Comparison of ENCODE assay signal across 8 cellular contexts in genomic region chr2:152335016-152335850, GRCh38. TPM values are rescaled to one million over a fixed set of nuclear protein-coding genes. Genes with fewer than 3 reads are reported as not detected.
DNase-seq lines count a peak whose midpoint lies in the region; FAIRE-seq and TF ChIP-seq lines count a peak whose summit lies in the region.

Gene FMNL2 (plus strand): TSS chr2:152335174.

- H3K9me3 ChIP-seq in H9 (ENCODE audit: control insufficient read depth, low read depth, low read length) = no peaks in the 10 kb centered on the region
- H3K9me3 ChIP-seq in SJCRH30 (replicated peaks) = no peaks in the 10 kb centered on the region
- H3K9me3 ChIP-seq in prostate gland = no peaks in the 10 kb centered on the region

- H3K4me1 Mint-ChIP-seq in H9 = peaks cover 37 to 41% of the 10 kb centered on the region in 2 experiments

- H3K14ac ChIP-seq in H9 (ENCODE audit: insufficient read depth, low read length) = peak within 1 kb of the TSS; percentile 72

- H3K4ac ChIP-seq in H9 (ENCODE audit: low read depth, low read length) = no peak within 1 kb of the TSS

- H3K79me1 ChIP-seq in H9 (ENCODE audit: insufficient read depth, low read depth, low read length, poor library complexity, severe bottlenecking) = peaks cover 6% of the 10 kb centered on the region

- peak within 1 kb of the TSS; percentile 73 for H3K4me2 ChIP-seq in H9 (ENCODE audit: insufficient read depth, insufficient read length, low read length)

- no peaks in the 10 kb centered on the region; a peak in 1 of 5 replicates for H3K9me3 Mint-ChIP-seq in H9

- H3K56ac ChIP-seq in H9 (ENCODE audit: insufficient read length, low read depth, low read length) = no peak within 1 kb of the TSS

- H2BK120ac ChIP-seq in H9 (ENCODE audit: low read depth, low read length, poor library complexity, severe bottlenecking) = no peak within 1 kb of the TSS

- TF ChIP-seq CTCF in GM12865 (IDR thresholded peaks at IDR 0.05; ENCODE audit: insufficient read depth, low read depth, low read length, missing control alignments) (peak; percentile 10), H9 (conservative IDR thresholded peaks at IDR 0.05) (no peak; the same call in 2 of the 3 replicates), prostate gland (IDR thresholded peaks at IDR 0.05) (peak in 1 of 4 experiments; percentile 19)

- H2BK15ac ChIP-seq in H9 (ENCODE audit: low read depth, low read length) = no peak within 1 kb of the TSS

- H3K36me3 ChIP-seq in SJCRH30 (no peaks in the 10 kb centered on the region), prostate gland (no peaks in the 10 kb centered on the region)

- peak within 1 kb of the TSS in 1 of 3 experiments; percentile 37; a peak in 3 of 7 replicates for H3K27ac Mint-ChIP-seq in H9

- no peaks in the 10 kb centered on the region for H4K20me1 ChIP-seq in H9 (ENCODE audit: control insufficient read depth, insufficient read depth, insufficient read length)

- no peak within 1 kb of the TSS for H2AK5ac ChIP-seq in H9 (ENCODE audit: insufficient read length, low read length)

- H3K23me2 ChIP-seq in H9 (ENCODE audit: insufficient read length, low read depth, low read length, poor library complexity, severe bottlenecking) = peaks cover 12% of the 10 kb centered on the region

- FAIRE-seq in urothelium cell line (lab: Jason Lieb, UNC) = no peak

- peak within 1 kb of the TSS; percentile 89 to 92 for H3K4me3 Mint-ChIP-seq in H9

- no peak within 1 kb of the TSS for H4K8ac ChIP-seq in H9 (replicated peaks; ENCODE audit: insufficient read length, low read depth, low read length)

- H3K27ac ChIP-seq in H9 (ENCODE audit: insufficient read length, low read depth, low read length) = no peak within 1 kb of the TSS
- peak within 1 kb of the TSS; percentile 7; the same call in 1 of the 2 replicates for H3K27ac ChIP-seq in SJCRH30
- peak within 1 kb of the TSS; percentile 70 to 81 for H3K27ac ChIP-seq in prostate gland

- peak within 1 kb of the TSS; percentile 95 for H3K4me3 ChIP-seq in GM12865 (ENCODE audit: low read depth, low read length)
- peak within 1 kb of the TSS; percentile 82 for H3K4me3 ChIP-seq in SJCRH30
- H3K4me3 ChIP-seq in prostate gland = peak within 1 kb of the TSS; percentile 81

- intact Hi-C loops in prostate gland (cut with DNase I) = loop anchor here (5.0 to 10.0 kb wide), 7 partner anchors 62 to 380 kb away; partner anchors contain the start of genes ARL6IP6, PRPF40A and STAM2

- no peak within 1 kb of the TSS for H2BK12ac ChIP-seq in H9 (ENCODE audit: insufficient read length, low read depth, low read length)

- peaks cover 6% of the 10 kb centered on the region; the same call in 1 of the 2 replicates for H3K79me2 ChIP-seq in H9 (ENCODE audit: insufficient read depth, low read length)

- TF ChIP-seq POLR2A in prostate gland (IDR thresholded peaks at IDR 0.05) = peak; percentile 82

- no peaks in the 10 kb centered on the region for H3K4me1 ChIP-seq in H9 (ENCODE audit: insufficient read depth, low read length)
- H3K4me1 ChIP-seq in SJCRH30 = no peaks in the 10 kb centered on the region
- H3K4me1 ChIP-seq in prostate gland (replicated peaks) = peaks cover 4% of the 10 kb centered on the region

- no peak within 1 kb of the TSS for H4K91ac ChIP-seq in H9 (ENCODE audit: insufficient read length, low read depth, low read length)

- no peak within 1 kb of the TSS for H2BK5ac ChIP-seq in H9 (ENCODE audit: insufficient read length, low read length)

- no CpG with 5 or more reads among the region's 103 CpGs for WGBS in H9 (ENCODE audit: extremely low coverage, insufficient read length, low lambda C conversion rate)
- 0% methylated on average over 50 of the region's 103 CpGs for WGBS in prostate gland

- no peaks in the 10 kb centered on the region for H3K27me3 ChIP-seq in H9 (ENCODE audit: insufficient read depth, low read length)
- no peaks in the 10 kb centered on the region for H3K27me3 ChIP-seq in SJCRH30
- no peaks in the 10 kb centered on the region for H3K27me3 ChIP-seq in prostate gland (replicated peaks; ENCODE audit: insufficient read depth)

- DNase-seq in GM12865 (ENCODE audit: low read depth) (peak; percentile 85), H9 (peak; percentile 94), LHCN-M2 (ENCODE audit: low read depth) (peak; percentile 77), SJCRH30 (peak; percentile 85 to 90), astrocyte of the hippocampus (ENCODE audit: low read depth, low spot score) (peak; percentile 95), hepatic stellate cell (ENCODE audit: low spot score) (peak; percentile 77), prostate gland (ENCODE audit: low spot score) (peak; percentile 76), urothelium cell line (ENCODE audit: low spot score) (no peak)

- H3K27me3 Mint-ChIP-seq in H9 (ENCODE audit: low read depth) = peaks cover 9% of the 10 kb centered on the region

- H2BK20ac ChIP-seq in H9 (ENCODE audit: low read depth, low read length, poor library complexity, severe bottlenecking) = no peak within 1 kb of the TSS

- no peak within 1 kb of the TSS for H4K5ac ChIP-seq in H9 (ENCODE audit: insufficient read length, low read depth, low read length)

- H3K23ac ChIP-seq in H9 (ENCODE audit: insufficient read length, low read depth, low read length) = no peak within 1 kb of the TSS

- peak within 1 kb of the TSS; percentile 85 for H3K9ac ChIP-seq in H9 (ENCODE audit: extremely low read depth, insufficient read length, low read length)

- no peak within 1 kb of the TSS for H3T11ph ChIP-seq in H9 (ENCODE audit: low read length)

- peak within 1 kb of the TSS; percentile 57 for H2AFZ ChIP-seq in H9 (ENCODE audit: low read length)

- no peak within 1 kb of the TSS for H3K18ac ChIP-seq in H9 (ENCODE audit: insufficient read length, low read depth, low read length)

- H3K36me3 Mint-ChIP-seq in H9 (ENCODE audit: insufficient read depth in 1 of 3, low read depth in 3 of 3) = no peaks in the 10 kb centered on the region

RNA-seq across cellular contexts. Expression of gene FMNL2, which starts in this region (rescaled TPM):
- total RNA-seq in H9 (2021) = 30.3 and 33.6 TPM in 2 replicates
- total RNA-seq in LHCN-M2 (2014; rRNA removed) = 11.6 and 12.2 TPM in 2 replicates
- 2.9 TPM for polyA plus RNA-seq in LHCN-M2 (2012)
- 22.3 and 22.7 TPM in 2 replicates for total RNA-seq in SJCRH30 (2014; rRNA removed; shearing (Covaris generic))
- 10 to 100 TPM in 1 of 2 donors, 1 to 10 TPM in 1; 9.8 to 19.4 TPM for total RNA-seq in prostate gland
